In the genomic region with DNA sequence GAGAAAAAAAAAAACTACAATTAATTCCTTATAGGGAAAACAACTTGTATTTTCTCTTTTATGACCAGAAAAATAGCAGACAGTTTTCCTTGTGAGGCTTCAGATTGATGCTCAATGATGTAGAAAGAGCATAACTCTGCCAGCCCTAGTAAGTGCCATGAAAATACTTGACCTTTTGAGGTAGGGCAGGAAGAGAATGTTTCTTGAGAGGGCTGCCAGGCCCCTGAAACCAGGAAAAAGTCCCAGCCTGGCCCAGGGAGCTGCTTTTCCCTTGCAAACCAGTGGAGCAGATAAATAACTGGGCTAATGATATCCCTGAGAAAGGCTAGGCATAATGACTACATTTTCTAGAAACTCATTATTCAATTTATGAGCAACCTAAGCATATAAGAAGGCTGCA, we compare ENCODE assay signal across 19 cellular contexts.
DNase-seq lines count a peak whose midpoint lies in the region; ATAC-seq and TF ChIP-seq lines count a peak whose summit lies in the region.
"Had no signal": no experiment of that assay in that cellular context is flagged by ENCODE, and none has a peak within 500 bp of the region (broad histone marks: within the 10 kb centered on the region; RNA-seq: fewer than 3 reads in every experiment).

No MANE protein-coding gene starts in this region.

- in situ Hi-C loops in Caki2 (cut with HindIII; ENCODE audit: low pct_unique_long_range_greater_than_20kb, low sequenced_read_pairs) = no loop called here

- H3K36me3 Mint-ChIP-seq in nephron progenitor cell (ENCODE audit: low read depth) = no peaks in the 10 kb centered on the region

- H3K27ac Mint-ChIP-seq in nephron progenitor cell = peak overlapping the region; percentile 59

- no peak for TF ChIP-seq CTCF in nephron progenitor cell (IDR thresholded peaks at IDR 0.05)

- H3K9me3 Mint-ChIP-seq in nephron progenitor cell = no peaks in the 10 kb centered on the region

- ATAC-seq in HG02623 (IDR thresholded peaks at IDR 0.05; ENCODE audit: unreplicated experiment) = no peak
- ATAC-seq in HG02759 (IDR thresholded peaks at IDR 0.05; ENCODE audit: unreplicated experiment) = no peak
- ATAC-seq in HG03108 (IDR thresholded peaks at IDR 0.05; ENCODE audit: unreplicated experiment) = no peak
- ATAC-seq: PC-3 had no signal

- no peak overlapping the region for H3K4me3 Mint-ChIP-seq in nephron progenitor cell

- DNase-seq in Caki2 (ENCODE audit: low read depth) (peak; percentile 49), NCI-H2227 treated with DMSO at 0.1 percent for 48 hours (lab: John Stamatoyannopoulos, UW) (peak; percentile 49), foreskin melanocyte (peak; percentile 12), nephron progenitor cell (peak; percentile 7), NCI-H345 treated with DMSO at 0.1 percent for 48 hours (lab: John Stamatoyannopoulos, UW; ENCODE audit: unreplicated experiment) (no peak)
- DNase-seq: AML-193; Caco-2; GM23248; Kasumi-1; NCI-H1417; NCI-H2029; NCI-H2171 treated with DMSO at 0.1 percent for 48 hours; NCI-H524 treated with DMSO at 0.1 percent for 48 hours; NK-92 treated with Interleukin-12 subunit alpha and Interleukin-12 subunit beta, amount 100 ng/mL, for 24 hours; PC-3; SK-N-SH had no signal

- peaks cover 13% of the 10 kb centered on the region for H3K4me1 Mint-ChIP-seq in nephron progenitor cell

- H3K27me3 Mint-ChIP-seq in nephron progenitor cell (ENCODE audit: low read depth, poor library complexity) = peaks cover 3% of the 10 kb centered on the region
